In the genomic region with DNA sequence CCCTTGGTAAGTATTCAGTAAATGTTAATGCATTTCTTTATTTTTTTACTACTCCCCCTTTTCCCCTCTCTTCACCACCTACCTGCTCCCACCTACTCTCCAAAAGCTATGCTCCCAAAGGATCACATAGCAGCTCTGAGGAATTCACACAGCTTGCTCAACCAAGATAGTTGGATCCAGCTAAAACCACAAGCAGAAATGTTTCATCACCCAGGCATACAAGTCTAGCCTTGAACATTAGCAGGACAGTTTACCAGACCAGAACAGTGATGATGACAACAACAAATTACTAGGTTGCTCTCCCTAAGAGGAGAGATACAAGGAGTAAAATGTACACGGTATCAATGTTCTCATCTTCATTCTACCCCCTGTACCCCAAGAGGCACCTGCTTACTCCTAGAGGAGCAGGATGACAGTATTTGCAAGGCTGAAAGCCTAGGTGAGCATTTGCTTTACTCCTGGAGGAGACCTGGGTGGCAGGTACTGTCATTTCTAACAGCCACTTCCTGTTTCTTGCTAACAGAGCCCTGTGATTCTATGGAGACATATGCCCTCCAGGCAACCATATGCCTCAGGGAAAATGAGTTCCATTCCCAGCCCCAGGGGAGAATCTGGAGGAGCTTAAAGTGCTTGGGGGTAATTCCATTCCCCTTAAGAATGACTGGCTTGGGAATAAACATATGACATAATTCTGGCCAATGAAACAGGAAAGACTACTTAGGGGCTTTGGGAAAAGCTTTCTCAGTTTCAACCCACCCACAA, we compare ENCODE assay signal across 1 cellular context.
TF ChIP-seq lines count a peak whose summit lies in the region.

No MANE protein-coding gene starts in this region.

TF ChIP-seq in HepG2, 621 proteins besides CTCF, POLR2A, EP300 and RAD21 (continued from another document):
- TF ChIP-seq MTF1 (CRISPR knock-in tag; IDR thresholded peaks at IDR 0.05): no peak
- TF ChIP-seq, protein P1, sequence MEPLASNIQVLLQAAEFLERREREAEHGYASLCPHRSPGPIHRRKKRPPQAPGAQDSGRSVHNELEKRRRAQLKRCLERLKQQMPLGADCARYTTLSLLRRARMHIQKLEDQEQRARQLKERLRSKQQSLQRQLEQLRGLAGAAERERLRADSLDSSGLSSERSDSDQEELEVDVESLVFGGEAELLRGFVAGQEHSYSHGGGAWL (CRISPR knock-in tag; IDR thresholded peaks at IDR 0.05): no peak
- no peak for TF ChIP-seq CBX5 (CRISPR knock-in tag; IDR thresholded peaks at IDR 0.05; ENCODE audit: borderline replicate concordance)
- TF ChIP-seq SIN3B (IDR thresholded peaks at IDR 0.05; ENCODE audit: low read length): no peak
- no peak for TF ChIP-seq NCOA5 (CRISPR knock-in tag; IDR thresholded peaks at IDR 0.05)
- no peak for TF ChIP-seq HCFC1 (IDR thresholded peaks at IDR 0.05; ENCODE audit: low read depth, low read length)
- TF ChIP-seq, protein P2, sequence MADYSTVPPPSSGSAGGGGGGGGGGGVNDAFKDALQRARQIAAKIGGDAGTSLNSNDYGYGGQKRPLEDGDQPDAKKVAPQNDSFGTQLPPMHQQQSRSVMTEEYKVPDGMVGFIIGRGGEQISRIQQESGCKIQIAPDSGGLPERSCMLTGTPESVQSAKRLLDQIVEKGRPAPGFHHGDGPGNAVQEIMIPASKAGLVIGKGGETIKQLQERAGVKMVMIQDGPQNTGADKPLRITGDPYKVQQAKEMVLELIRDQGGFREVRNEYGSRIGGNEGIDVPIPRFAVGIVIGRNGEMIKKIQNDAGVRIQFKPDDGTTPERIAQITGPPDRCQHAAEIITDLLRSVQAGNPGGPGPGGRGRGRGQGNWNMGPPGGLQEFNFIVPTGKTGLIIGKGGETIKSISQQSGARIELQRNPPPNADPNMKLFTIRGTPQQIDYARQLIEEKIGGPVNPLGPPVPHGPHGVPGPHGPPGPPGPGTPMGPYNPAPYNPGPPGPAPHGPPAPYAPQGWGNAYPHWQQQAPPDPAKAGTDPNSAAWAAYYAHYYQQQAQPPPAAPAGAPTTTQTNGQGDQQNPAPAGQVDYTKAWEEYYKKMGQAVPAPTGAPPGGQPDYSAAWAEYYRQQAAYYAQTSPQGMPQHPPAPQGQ (CRISPR knock-in tag; IDR thresholded peaks at IDR 0.05; ENCODE audit: borderline replicate concordance): no peak
TF ChIP-seq in HepG2: peak in this region for 0.
